ENCODE assay signal across 18 cellular contexts in genomic region chr7:65983965-65984654, GRCh38. TPM values are rescaled to one million over a fixed set of nuclear protein-coding genes. Genes with fewer than 3 reads are reported as not detected.
DNase-seq lines count a peak whose midpoint lies in the region; ATAC-seq, FAIRE-seq and TF ChIP-seq lines count a peak whose summit lies in the region.
"Had no signal": no experiment of that assay in that cellular context is flagged by ENCODE, and none has a peak within 500 bp of the region (broad histone marks: within the 10 kb centered on the region; RNA-seq: fewer than 3 reads in every experiment).

No MANE protein-coding gene starts in this region.

- H3K27me3 ChIP-seq in breast epithelium (no peaks in the 10 kb centered on the region), RWPE2 (ENCODE audit: insufficient read depth, poor library complexity, severe bottlenecking) (no peaks in the 10 kb centered on the region)
- H3K27me3 ChIP-seq: SJSA1 had no signal

- CTCF ChIA-PET in MCF 10A (lab: Yijun Ruan, JAX): interaction anchor here (0.8 kb wide), 1 partner anchor 46 kb away, joined by 3 read pairs; no protein-coding TSS in a partner anchor

- intact Hi-C loops in MCF 10A (cut with micrococcal nuclease) (loop anchor here (10.0 kb wide), 1 partner anchor 229 kb away; no protein-coding TSS in a partner anchor), breast epithelium (cut with DNase I; ENCODE audit: low total_unique reads) (no loop called here), kidney (cut with DNase I) (no loop called here)

- no peaks in the 10 kb centered on the region for H3K9me3 Mint-ChIP-seq in MCF 10A (ENCODE audit: unreplicated experiment)
- H3K9me3 Mint-ChIP-seq: activated CD4-positive, alpha-beta T cell treated with anti-CD3 and anti-CD28 coated beads, Interleukin-2, amount 10 ng/mL, durations not matched to agents 24 days and 14 days; activated naive CD8-positive, alpha-beta T cell treated with anti-CD3 and anti-CD28 coated beads, Interleukin-2, amount 10 ng/mL, durations not matched to agents 7 days and 5 days; CD4-positive, alpha-beta memory T cell had no signal

- H3K27ac ChIP-seq in breast epithelium: no peak overlapping the region
- H3K27ac ChIP-seq in RWPE2 (ENCODE audit: poor library complexity, severe bottlenecking): peak overlapping the region; percentile 44
- no peak overlapping the region for H3K27ac ChIP-seq in kidney (ENCODE audit: low read depth in 2 of 2, low read length in 2 of 2)
- H3K27ac ChIP-seq: SJSA1 had no signal

- H3K4me1 ChIP-seq in breast epithelium (peaks cover 0 to 3% of the 10 kb centered on the region in 2 donors), RWPE2 (ENCODE audit: insufficient read depth, poor library complexity, severe bottlenecking) (peaks cover 12% of the 10 kb centered on the region), kidney (ENCODE audit: control insufficient read depth in 1 of 2, insufficient read depth in 1 of 2, low read depth in 1 of 2, low read length in 2 of 2) (peaks cover 0 to 11% of the 10 kb centered on the region in 2 donors)

- H3K9me3 ChIP-seq in breast epithelium (no peaks in the 10 kb centered on the region), RWPE2 (ENCODE audit: severe bottlenecking) (no peaks in the 10 kb centered on the region), kidney (ENCODE audit: control insufficient read depth in 1 of 2, low read length in 2 of 2) (no peaks in the 10 kb centered on the region)
- H3K9me3 ChIP-seq: SJSA1 had no signal

- no peaks in the 10 kb centered on the region for H3K36me3 Mint-ChIP-seq in MCF 10A (ENCODE audit: insufficient read depth, unreplicated experiment)

- BruUV-seq in MCF 10A (replicated peaks; lab: Mats Ljungman, UMichigan): no TSS peak

- no peak overlapping the region for H3K4me3 Mint-ChIP-seq in MCF 10A (ENCODE audit: unreplicated experiment)
- H3K4me3 Mint-ChIP-seq: activated CD4-positive, alpha-beta T cell treated with anti-CD3 and anti-CD28 coated beads, Interleukin-2, amount 10 ng/mL, durations not matched to agents 24 days and 14 days; activated naive CD8-positive, alpha-beta T cell treated with anti-CD3 and anti-CD28 coated beads, Interleukin-2, amount 10 ng/mL, durations not matched to agents 7 days and 5 days had no signal

- POLR2A ChIA-PET in MCF 10A (lab: Yijun Ruan, JAX): interaction anchor here (0.6 to 0.8 kb wide), 4 partner anchors 18 to 692 kb away, joined by 3 to 5 read pairs (median 3); partner anchors contain the start of gene ASL

- DNase-seq in MCF 10A (ENCODE audit: unreplicated experiment) (peak; percentile 81), breast epithelium (ENCODE audit: low spot score in 2 of 2) (no peak), RWPE2 (ENCODE audit: low spot score) (peak; percentile 36), kidney (peak; percentile 13), urothelium cell line (ENCODE audit: low spot score) (peak; percentile 81), GM03348 (ENCODE audit: low spot score) (no peak), 8988T (no peak)
- no peak for DNase-seq in effector CD4-positive, alpha-beta T cell
- DNase-seq: activated CD4-positive, alpha-beta T cell treated with anti-CD3 and anti-CD28 coated beads, Interleukin-2, amount 10 ng/mL, durations not matched to agents 24 days and 14 days; activated naive CD8-positive, alpha-beta T cell treated with anti-CD3 and anti-CD28 coated beads, Interleukin-2, amount 10 ng/mL, durations not matched to agents 7 days and 5 days; activated T-cell treated with anti-CD3 and anti-CD28 coated beads, Interleukin-2, amount 50 U/mL, for 48 hours; CD4-positive, alpha-beta memory T cell; GDM1; midbrain; occipital lobe; stimulated activated CD4-positive, alpha-beta T cell treated with anti-CD3 and anti-CD28 coated beads, Interleukin-4, amount 100 ng/mL, for 4 hours had no signal

- H3K9ac ChIP-seq in kidney (ENCODE audit: low read length in 2 of 2): no peak overlapping the region

- peak overlapping the region; percentile 61 for H3K27ac Mint-ChIP-seq in MCF 10A (ENCODE audit: low read depth, unreplicated experiment)
- H3K27ac Mint-ChIP-seq: activated CD4-positive, alpha-beta T cell treated with anti-CD3 and anti-CD28 coated beads, Interleukin-2, amount 10 ng/mL, durations not matched to agents 24 days and 14 days; activated naive CD8-positive, alpha-beta T cell treated with anti-CD3 and anti-CD28 coated beads, Interleukin-2, amount 10 ng/mL, durations not matched to agents 7 days and 5 days had no signal

- FAIRE-seq in kidney (lab: Jason Lieb, UNC) (no peak), urothelium cell line (lab: Jason Lieb, UNC) (no peak)
- FAIRE-seq: H1 had no signal

- TF ChIP-seq CTCF in MCF 10A (IDR thresholded peaks at IDR 0.05; ENCODE audit: unreplicated experiment) (no peak), breast epithelium (IDR thresholded peaks at IDR 0.05) (no peak), RWPE2 (IDR thresholded peaks at IDR 0.05; ENCODE audit: poor library complexity, severe bottlenecking) (no peak), kidney (IDR thresholded peaks at IDR 0.05; ENCODE audit: borderline replicate concordance, extremely low read depth, insufficient read depth) (no peak)

- H3K36me3 ChIP-seq in breast epithelium (no peaks in the 10 kb centered on the region), RWPE2 (ENCODE audit: low read depth) (peaks cover 7% of the 10 kb centered on the region), kidney (ENCODE audit: control insufficient read depth in 1 of 2, insufficient read depth in 2 of 2, low read length in 2 of 2) (no peaks in the 10 kb centered on the region)

- peaks cover 5% of the 10 kb centered on the region for H3K4me1 Mint-ChIP-seq in MCF 10A (ENCODE audit: insufficient read depth, unreplicated experiment)

- TF ChIP-seq POLR2A in breast epithelium (IDR thresholded peaks at IDR 0.05): no peak

- ATAC-seq in RWPE2 (ENCODE audit: low read depth): peak; percentile 81

- no peaks in the 10 kb centered on the region for H3K27me3 Mint-ChIP-seq in MCF 10A (ENCODE audit: insufficient read depth, unreplicated experiment)
- H3K27me3 Mint-ChIP-seq: activated CD4-positive, alpha-beta T cell treated with anti-CD3 and anti-CD28 coated beads, Interleukin-2, amount 10 ng/mL, durations not matched to agents 24 days and 14 days; activated naive CD8-positive, alpha-beta T cell treated with anti-CD3 and anti-CD28 coated beads, Interleukin-2, amount 10 ng/mL, durations not matched to agents 7 days and 5 days; CD4-positive, alpha-beta memory T cell had no signal

- H3K4me3 ChIP-seq in breast epithelium: no peak overlapping the region
- H3K4me3 ChIP-seq in RWPE2 (ENCODE audit: severe bottlenecking): no peak overlapping the region
- H3K4me3 ChIP-seq in kidney (ENCODE audit: low read length in 2 of 2): no peak overlapping the region
- H3K4me3 ChIP-seq: SJSA1 had no signal

RNA-seq across cellular contexts. Expression of gene GUSB, which starts 2.1 kb away (rescaled TPM):
- total RNA-seq in MCF 10A (2022): 35.0 and 36.9 TPM in 2 replicates
- total RNA-seq in breast epithelium: 10 to 100 TPM; 27.7 to 35.2 (median 33.8) TPM
- total RNA-seq in kidney: 60.1 TPM
- 61.8 TPM for polyA plus RNA-seq in kidney (ENCODE audit: insufficient read depth, low read depth, low replicate concordance)

Comparison
In these comparisons a context has a peak if more than half of its experiments do, and no peak if none do; other contexts are left out.
1. DNase-seq: peak in MCF 10A (single experiment), RWPE2 (single experiment), kidney (single experiment) and urothelium cell line (single experiment); none in breast epithelium (0 of 2), GM03348 (single experiment), effector CD4-positive, alpha-beta T cell (single experiment) and 8988T (single experiment).